ENCODE assay signal across 8 cellular contexts in genomic region chrX:135295944-135296305, GRCh38. TPM values are rescaled to one million over a fixed set of nuclear protein-coding genes. Genes with fewer than 3 reads are reported as not detected.
A peak's percentile ranks its signal among the peaks of the same experiment; 100 is the strongest.
DNase-seq lines count a peak whose midpoint lies in the region; ATAC-seq, FAIRE-seq and TF ChIP-seq lines count a peak whose summit lies in the region.

No MANE protein-coding gene starts in this region.

- peak overlapping the region; percentile 83 for H3K4me3 Mint-ChIP-seq in activated T-cell treated with anti-CD3 and anti-CD28 coated beads, Interleukin-2, amount 50 U/mL, for 24 hours

- 17 to 26% methylated on average over 10 of the region's 10 CpGs for WGBS in ectodermal cell, 2 experiments

- H3K4me3 ChIP-seq in ectodermal cell (ENCODE audit: insufficient read depth, low read depth, low read length) (peak overlapping the region; percentile 31), stomach smooth muscle (ENCODE audit: low read length in 2 of 2) (peak overlapping the region; percentile 55 to 69)

- H3K27ac ChIP-seq in ectodermal cell (ENCODE audit: insufficient read depth, low read depth, low read length, poor library complexity, severe bottlenecking) (no peak overlapping the region), stomach smooth muscle (ENCODE audit: low read length) (no peak overlapping the region)

- peak overlapping the region; percentile 86 for H3K27ac Mint-ChIP-seq in activated T-cell treated with anti-CD3 and anti-CD28 coated beads, Interleukin-2, amount 50 U/mL, for 24 hours

- H3K27me3 ChIP-seq in ectodermal cell (ENCODE audit: control insufficient read depth, insufficient read depth, low read length, poor library complexity, severe bottlenecking), result no peaks in the 10 kb centered on the region
- peaks cover 0 to 2% of the 10 kb centered on the region in 2 donors for H3K27me3 ChIP-seq in stomach smooth muscle (ENCODE audit: control insufficient read depth in 1 of 2, insufficient read depth in 2 of 2, low read length in 2 of 2)

- no peak for DNase-seq in activated T-cell treated with anti-CD3 and anti-CD28 coated beads, Interleukin-2, amount 50 U/mL, for 24 hours
- DNase-seq in activated T-cell treated with anti-CD3 and anti-CD28 coated beads for 4 hours (no peak), LoVo (ENCODE audit: low spot score) (no peak), H54 (ENCODE audit: insufficient read length, low spot score) (no peak)

- peak; percentile 53 for ATAC-seq in HG03108 (IDR thresholded peaks at IDR 0.05; ENCODE audit: unreplicated experiment)
- no peak for ATAC-seq in HG03520 (IDR thresholded peaks at IDR 0.05; ENCODE audit: unreplicated experiment)

- H3K9me3 ChIP-seq in ectodermal cell (ENCODE audit: control insufficient read depth, low read length) (no peaks in the 10 kb centered on the region), stomach smooth muscle (ENCODE audit: control insufficient read depth in 2 of 2, low read length in 2 of 2) (no peaks in the 10 kb centered on the region)

- peaks cover 5% of the 10 kb centered on the region for H3K36me3 Mint-ChIP-seq in activated T-cell treated with anti-CD3 and anti-CD28 coated beads, Interleukin-2, amount 50 U/mL, for 24 hours (ENCODE audit: low read depth)

- no peak for FAIRE-seq in H54 (lab: Jason Lieb, UNC)

- H3K36me3 ChIP-seq in ectodermal cell (ENCODE audit: control insufficient read depth, insufficient read depth, low read length), result no peaks in the 10 kb centered on the region
- no peaks in the 10 kb centered on the region for H3K36me3 ChIP-seq in stomach smooth muscle (ENCODE audit: control insufficient read depth in 2 of 2, insufficient read depth in 2 of 2, low read length in 2 of 2)

- H3K4me1 ChIP-seq in ectodermal cell (ENCODE audit: control insufficient read depth, insufficient read depth, low read length) (no peaks in the 10 kb centered on the region), stomach smooth muscle (ENCODE audit: control insufficient read depth, insufficient read depth, low read length) (no peaks in the 10 kb centered on the region)

- peak overlapping the region in 1 of 2 donors; percentile 38 for H3K9ac ChIP-seq in stomach smooth muscle (ENCODE audit: low read length in 2 of 2)

- TF ChIP-seq POLR2A in H54 (IDR thresholded peaks at IDR 0.05; ENCODE audit: low read depth, low read length), result no peak

- peaks cover 2% of the 10 kb centered on the region for H3K9me3 Mint-ChIP-seq in activated T-cell treated with anti-CD3 and anti-CD28 coated beads, Interleukin-2, amount 50 U/mL, for 24 hours

- H3K4me1 Mint-ChIP-seq in activated T-cell treated with anti-CD3 and anti-CD28 coated beads, Interleukin-2, amount 50 U/mL, for 24 hours (ENCODE audit: low read depth), result peaks cover 20% of the 10 kb centered on the region

- peaks cover 22% of the 10 kb centered on the region for H3K27me3 Mint-ChIP-seq in activated T-cell treated with anti-CD3 and anti-CD28 coated beads, Interleukin-2, amount 50 U/mL, for 24 hours

RNA-seq across cellular contexts. Expression of gene ETDC, which starts 13.4 kb away (rescaled TPM):
- polyA plus RNA-seq in ectodermal cell (2013, experiment 1 of 4), result not detected
- polyA plus RNA-seq in ectodermal cell (2013, experiment 2 of 4), result not detected
- polyA plus RNA-seq in ectodermal cell (2013, experiment 3 of 4), result not detected
- polyA plus RNA-seq in ectodermal cell (2013, experiment 4 of 4), result not detected

RNA-seq across cellular contexts. Expression of gene ETDA, which starts 44.1 kb away (rescaled TPM):
- not detected for polyA plus RNA-seq in ectodermal cell (2013, experiment 1 of 4)
- polyA plus RNA-seq in ectodermal cell (2013, experiment 2 of 4), result not detected
- polyA plus RNA-seq in ectodermal cell (2013, experiment 3 of 4), result not detected
- polyA plus RNA-seq in ectodermal cell (2013, experiment 4 of 4), result not detected

RNA-seq across cellular contexts. Expression of gene ZNF75D, which starts 48.0 kb away (rescaled TPM):
- 7.9 TPM for polyA plus RNA-seq in ectodermal cell (2013, experiment 1 of 4)
- polyA plus RNA-seq in ectodermal cell (2013, experiment 2 of 4), result 7.5 TPM
- 6.2 TPM for polyA plus RNA-seq in ectodermal cell (2013, experiment 3 of 4)
- 6.5 TPM for polyA plus RNA-seq in ectodermal cell (2013, experiment 4 of 4)

RNA-seq across cellular contexts. Expression of gene ZNF449, which starts 48.7 kb away (rescaled TPM):
- 10.5 TPM for polyA plus RNA-seq in ectodermal cell (2013, experiment 1 of 4)
- polyA plus RNA-seq in ectodermal cell (2013, experiment 2 of 4), result 12.7 TPM
- 9.0 TPM for polyA plus RNA-seq in ectodermal cell (2013, experiment 3 of 4)
- polyA plus RNA-seq in ectodermal cell (2013, experiment 4 of 4), result 10.6 TPM
